In genomic region chr9:89311346-89312153, GRCh38 we compare ENCODE assay signal across 7 cellular contexts. TPM values are rescaled to one million over a fixed set of nuclear protein-coding genes. Genes with fewer than 3 reads are reported as not detected.
DNase-seq lines count a peak whose midpoint lies in the region; ATAC-seq, FAIRE-seq and TF ChIP-seq lines count a peak whose summit lies in the region.

No MANE protein-coding gene starts in this region.

- peaks cover 25% of the 10 kb centered on the region for H3K36me3 Mint-ChIP-seq in activated naive CD8-positive, alpha-beta T cell treated with anti-CD3 and anti-CD28 coated beads, Interleukin-2, amount 10 ng/mL, durations not matched to agents 7 days and 5 days

- no peaks in the 10 kb centered on the region for H3K27me3 ChIP-seq in iPS-15b (ENCODE audit: control insufficient read depth, insufficient read depth, low read length)
- H3K27me3 ChIP-seq in small intestine (ENCODE audit: control insufficient read depth in 2 of 2, insufficient read depth in 2 of 2, low read length in 2 of 2), result no peaks in the 10 kb centered on the region

- TF ChIP-seq CTCF in GM10266 (IDR thresholded peaks at IDR 0.05; ENCODE audit: control insufficient read depth, insufficient read depth, low read depth, missing control alignments), result no peak

- peaks cover 37% of the 10 kb centered on the region for H3K4me1 Mint-ChIP-seq in activated naive CD8-positive, alpha-beta T cell treated with anti-CD3 and anti-CD28 coated beads, Interleukin-2, amount 10 ng/mL, durations not matched to agents 7 days and 5 days

- H3K36me3 ChIP-seq in iPS-15b (ENCODE audit: control insufficient read depth, insufficient read depth, low read length) (no peaks in the 10 kb centered on the region), small intestine (ENCODE audit: control insufficient read depth in 2 of 2, insufficient read depth in 2 of 2, low read length in 2 of 2) (no peaks in the 10 kb centered on the region)

- FAIRE-seq in small intestine (lab: Jason Lieb, UNC), result no peak

- POLR2A ChIA-PET in activated naive CD8-positive, alpha-beta T cell treated with anti-CD3 and anti-CD28 coated beads, Interleukin-2, amount 10 ng/mL, durations not matched to agents 7 days and 5 days (lab: Charles Lee), result interaction anchor here (0.7 to 1.6 kb wide), 3 partner anchors 8 to 185 kb away, joined by 3 to 4 read pairs (median 4); no protein-coding TSS in a partner anchor

- DNase-seq in HT1080 (ENCODE audit: low read depth) (peak; percentile 21), small intestine (no peak), MV-4-11 (lab: John Stamatoyannopoulos, UW) (no peak), GM10266 (ENCODE audit: extremely low spot score) (no peak)
- DNase-seq in activated naive CD8-positive, alpha-beta T cell treated with anti-CD3 and anti-CD28 coated beads, Interleukin-2, amount 10 ng/mL, durations not matched to agents 7 days and 5 days, result no peak

- no peaks in the 10 kb centered on the region for H3K27me3 Mint-ChIP-seq in activated naive CD8-positive, alpha-beta T cell treated with anti-CD3 and anti-CD28 coated beads, Interleukin-2, amount 10 ng/mL, durations not matched to agents 7 days and 5 days

- peak; percentile 0 for ATAC-seq in GM19395 (IDR thresholded peaks at IDR 0.05; ENCODE audit: unreplicated experiment)
- ATAC-seq in activated naive CD8-positive, alpha-beta T cell treated with anti-CD3 and anti-CD28 coated beads, Interleukin-2, amount 10 ng/mL, durations not matched to agents 7 days and 5 days (ENCODE audit: low read depth), result no peak

- WGBS in small intestine, 3 donors, result 0 to 1% (median 1%) methylated on average over 39 to 51 of the region's 51 CpGs

- no peaks in the 10 kb centered on the region for H3K9me3 Mint-ChIP-seq in activated naive CD8-positive, alpha-beta T cell treated with anti-CD3 and anti-CD28 coated beads, Interleukin-2, amount 10 ng/mL, durations not matched to agents 7 days and 5 days

- peak overlapping the region; percentile 99 for H3K27ac Mint-ChIP-seq in activated naive CD8-positive, alpha-beta T cell treated with anti-CD3 and anti-CD28 coated beads, Interleukin-2, amount 10 ng/mL, durations not matched to agents 7 days and 5 days

- H3K27ac ChIP-seq in small intestine (ENCODE audit: low read depth in 1 of 2, low read length in 1 of 2), result peak overlapping the region; percentile 47 to 81

- H3K4me1 ChIP-seq in iPS-15b (ENCODE audit: control insufficient read depth, insufficient read depth, low read length), result no peaks in the 10 kb centered on the region
- H3K4me1 ChIP-seq in small intestine (ENCODE audit: control insufficient read depth in 2 of 2, insufficient read depth in 1 of 2, low read depth in 1 of 2, low read length in 1 of 2), result peaks cover 0 to 8% of the 10 kb centered on the region in 2 donors

- H3K4me3 ChIP-seq in iPS-15b (ENCODE audit: low read depth, low read length), result peak overlapping the region; percentile 96
- H3K4me3 ChIP-seq in small intestine (ENCODE audit: low read depth in 1 of 2, low read length in 2 of 2), result peak overlapping the region; percentile 68 to 71

- H3K9me3 ChIP-seq in iPS-15b (ENCODE audit: control insufficient read depth, insufficient read depth, low read length) (no peaks in the 10 kb centered on the region), small intestine (ENCODE audit: control insufficient read depth, low read depth) (no peaks in the 10 kb centered on the region)

- H3K4me3 Mint-ChIP-seq in activated naive CD8-positive, alpha-beta T cell treated with anti-CD3 and anti-CD28 coated beads, Interleukin-2, amount 10 ng/mL, durations not matched to agents 7 days and 5 days, result peak overlapping the region; percentile 93

- H3K9ac ChIP-seq in iPS-15b (ENCODE audit: low read depth, low read length), result peak overlapping the region; percentile 94

RNA-seq across cellular contexts. Expression of gene CKS2, which starts 0.6 kb away (rescaled TPM):
- 370 and 380 TPM in 2 replicates for total RNA-seq in HT1080 (2014; rRNA removed; shearing (Covaris generic))
- 360 and 373 TPM in 2 replicates for polyA plus RNA-seq in HT1080 (2015; cell fraction: cytosol; rRNA removed)
- polyA plus RNA-seq in HT1080 (2015; cell fraction: nucleus; rRNA removed), result 152 and 158 TPM in 2 replicates
- total RNA-seq in activated naive CD8-positive, alpha-beta T cell treated with anti-CD3 and anti-CD28 coated beads, Interleukin-2, amount 10 ng/mL, durations not matched to agents 7 days and 5 days, result 100 to 1,000 TPM; 114 to 126 TPM
- polyA plus RNA-seq in small intestine, result 100 to 1,000 TPM in 1 of 3 donors, 10 to 100 TPM in 2; 26.2 to 217 (median 54.8) TPM

RNA-seq across cellular contexts. Expression of gene SECISBP2, which starts 6.8 kb away (rescaled TPM):
- 21.8 and 24.2 TPM in 2 replicates for total RNA-seq in HT1080 (2014; rRNA removed; shearing (Covaris generic))
- 26.2 and 34.1 TPM in 2 replicates for polyA plus RNA-seq in HT1080 (2015; cell fraction: cytosol; rRNA removed)
- 61.0 and 64.9 TPM in 2 replicates for polyA plus RNA-seq in HT1080 (2015; cell fraction: nucleus; rRNA removed)
- 10 to 100 TPM; 56.4 to 59.4 TPM for total RNA-seq in activated naive CD8-positive, alpha-beta T cell treated with anti-CD3 and anti-CD28 coated beads, Interleukin-2, amount 10 ng/mL, durations not matched to agents 7 days and 5 days
- polyA plus RNA-seq in small intestine, result 10 to 100 TPM; 17.6 to 28.5 (median 22.1) TPM
